Comparison of ENCODE assay signal across 8 cellular contexts in the genomic region with DNA sequence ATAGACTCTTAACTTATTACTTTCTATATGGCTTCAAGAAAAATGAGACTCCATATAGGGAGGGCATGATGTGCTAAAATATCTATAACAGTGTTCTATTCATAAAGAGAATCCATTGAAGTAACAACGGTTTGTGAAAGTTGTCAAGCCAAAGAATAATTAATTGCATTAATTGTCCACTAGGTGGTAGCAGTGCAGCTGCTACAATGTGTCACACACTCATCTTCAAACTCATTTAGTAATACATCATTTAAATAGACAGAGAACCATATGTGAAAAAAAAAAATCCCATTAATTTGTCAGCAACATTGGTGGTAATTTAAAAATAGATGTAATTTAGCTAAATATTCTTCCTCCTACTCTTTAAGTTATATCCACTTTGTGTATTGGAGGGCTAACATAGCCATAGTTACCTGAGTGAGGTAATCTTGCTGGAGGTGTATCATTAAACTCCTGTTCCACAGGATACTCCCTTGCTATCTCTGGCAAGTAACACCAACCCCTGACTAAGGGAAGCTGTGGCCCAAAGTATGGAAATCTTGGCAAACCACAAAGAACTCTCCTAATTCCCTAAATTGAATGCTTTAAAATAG. TPM values are rescaled to one million over a fixed set of nuclear protein-coding genes. Genes with fewer than 3 reads are reported as not detected.
DNase-seq lines count a peak whose midpoint lies in the region; ATAC-seq and TF ChIP-seq lines count a peak whose summit lies in the region.

No MANE protein-coding gene starts in this region.

- ATAC-seq in HG03175 (IDR thresholded peaks at IDR 0.05; ENCODE audit: unreplicated experiment): peak; percentile 85
- peak; percentile 28 for ATAC-seq in central memory CD8-positive, alpha-beta T cell (replicated peaks; ENCODE audit: extremely low read depth, poor library complexity, severe bottlenecking)
- ATAC-seq in right lobe of liver: peak; percentile 67 to 85 (median 72)

- peak; percentile 68 to 85 (median 76) for TF ChIP-seq CTCF in right lobe of liver (IDR thresholded peaks at IDR 0.05)

- H3K36me3 ChIP-seq in right lobe of liver: no peaks in the 10 kb centered on the region

- H3K4me1 ChIP-seq in right lobe of liver: no peaks in the 10 kb centered on the region

- H3K36me3 Mint-ChIP-seq in central memory CD8-positive, alpha-beta T cell (ENCODE audit: insufficient read depth): no peaks in the 10 kb centered on the region

- no peaks in the 10 kb centered on the region for H3K4me1 Mint-ChIP-seq in central memory CD8-positive, alpha-beta T cell

- no peaks in the 10 kb centered on the region for H3K9me3 Mint-ChIP-seq in central memory CD8-positive, alpha-beta T cell

- H3K27ac ChIP-seq in right lobe of liver: no peak overlapping the region

- H3K27me3 Mint-ChIP-seq in central memory CD8-positive, alpha-beta T cell: peaks cover 52% of the 10 kb centered on the region

- intact Hi-C loops in right lobe of liver (cut with DNase I): loop anchor here (5.0 kb wide), 2 partner anchors 81 to 86 kb away; no protein-coding TSS in a partner anchor

- H3K27me3 ChIP-seq in right lobe of liver: no peaks in the 10 kb centered on the region

- WGBS in right lobe of liver (ENCODE audit: insufficient coverage, low coverage, low lambda C conversion rate, missing lambda C conversion rate): 0% methylated on average over 1 of the region's 1 CpG

- no peak overlapping the region for H3K27ac Mint-ChIP-seq in central memory CD8-positive, alpha-beta T cell (ENCODE audit: low read depth)

- H3K9me3 ChIP-seq in right lobe of liver: no peaks in the 10 kb centered on the region

- DNase-seq in DMS153 (lab: John Stamatoyannopoulos, UW) (peak; percentile 60), GM19238 (ENCODE audit: insufficient read length, low spot score) (peak; percentile 11), NCI-H460 (ENCODE audit: extremely low read depth, low read depth) (peak; percentile 50), right lobe of liver (no peak), islet precursor cell (no peak), OCI-M2 (lab: John Stamatoyannopoulos, UW; ENCODE audit: unreplicated experiment) (no peak)
- DNase-seq in central memory CD8-positive, alpha-beta T cell (ENCODE audit: low spot score in 2 of 2): no peak

- H3K4me3 ChIP-seq in right lobe of liver: no peak overlapping the region

- no peak overlapping the region for H3K4me3 Mint-ChIP-seq in central memory CD8-positive, alpha-beta T cell

- TF ChIP-seq POLR2A in right lobe of liver (IDR thresholded peaks at IDR 0.05): no peak

RNA-seq across cellular contexts. Expression of gene CPA3, which starts 3.7 kb away (rescaled TPM):
- total RNA-seq in NCI-H460 (2014; rRNA removed; shearing (Covaris generic)): not detected in 2 replicates
- not detected in 2 replicates for polyA plus RNA-seq in NCI-H460 (2014; cell fraction: nucleus; rRNA removed)
- total RNA-seq in right lobe of liver: under 1 TPM in 5 of 6 experiments, not detected in 1; 0.12 to 0.27 (median 0.22) TPM

RNA-seq across cellular contexts. Expression of gene CPB1, which starts 33.8 kb away (rescaled TPM):
- not detected in 2 replicates for total RNA-seq in NCI-H460 (2014; rRNA removed; shearing (Covaris generic))
- not detected in 2 replicates for polyA plus RNA-seq in NCI-H460 (2014; cell fraction: nucleus; rRNA removed)
- total RNA-seq in right lobe of liver: under 1 TPM in 2 of 6 experiments, not detected in 4; 0.31 to 0.44 TPM

Comparison
In these comparisons a context has a peak if more than half of its experiments do, and no peak if none do; other contexts are left out.
1. DNase-seq: peak in DMS153 (single experiment), GM19238 (single experiment) and NCI-H460 (single experiment); none in central memory CD8-positive, alpha-beta T cell (0 of 2), right lobe of liver (0 of 3), islet precursor cell (single experiment) and OCI-M2 (single experiment).
2. ATAC-seq: peak in every context shown above with its lines; median percentile 85 in HG03175; 72 in right lobe of liver; 28 in central memory CD8-positive, alpha-beta T cell.